8 cellular contexts compared by ENCODE assay signal in the genomic region with DNA sequence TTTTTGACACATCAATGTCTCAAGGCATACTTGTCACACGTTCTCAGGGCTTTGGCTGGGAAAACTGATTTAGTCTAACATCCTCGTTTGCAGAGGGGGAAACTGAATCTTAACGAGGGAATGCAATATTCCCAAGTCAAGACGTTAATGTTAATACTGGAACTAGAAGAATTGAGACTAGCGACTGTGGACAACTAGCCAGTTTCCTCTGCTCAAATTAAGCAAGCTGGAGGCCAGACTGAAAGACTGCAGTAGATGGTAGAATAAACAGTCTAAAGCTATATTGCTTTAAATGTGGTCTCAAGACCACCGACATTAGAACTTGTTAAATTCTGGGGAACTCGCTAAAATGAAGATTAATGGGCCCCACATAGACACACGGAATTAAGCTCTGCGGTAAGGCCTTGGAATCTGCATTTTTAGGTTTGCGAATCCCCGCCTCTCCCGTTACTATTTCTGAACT. TPM values are rescaled to one million over a fixed set of nuclear protein-coding genes. Genes with fewer than 3 reads are reported as not detected.
DNase-seq lines count a peak whose midpoint lies in the region; ATAC-seq, FAIRE-seq and TF ChIP-seq lines count a peak whose summit lies in the region.

No MANE protein-coding gene starts in this region.

- no peak for TF ChIP-seq CTCF in lung (IDR thresholded peaks at IDR 0.05; ENCODE audit: control extremely low read depth, extremely low read depth)

- FAIRE-seq in urothelium cell line (lab: Jason Lieb, UNC): no peak

- H3K27ac ChIP-seq in HUES48 (ENCODE audit: low read depth, low read length) (peak overlapping the region; percentile 98), lung (ENCODE audit: low read depth in 1 of 2, low read length in 1 of 2) (peak overlapping the region; percentile 82 to 97)

- H3K4me1 ChIP-seq in HUES48 (ENCODE audit: control insufficient read depth, insufficient read depth, low read length): peaks cover 7% of the 10 kb centered on the region; the same call in 1 of the 2 replicates
- peaks cover 3 to 12% of the 10 kb centered on the region in 2 donors for H3K4me1 ChIP-seq in lung (ENCODE audit: control insufficient read depth in 2 of 2, insufficient read depth in 2 of 2, low read length in 2 of 2)

- WGBS in lung, 2 donors: 1 to 2% methylated on average over 12 of the region's 12 CpGs

- DNase-seq in NCI-H2171 treated with DMSO at 0.1 percent for 48 hours (lab: John Stamatoyannopoulos, UW) (peak; percentile 49), NCI-H2171 (lab: John Stamatoyannopoulos, UW) (no peak), brain pericyte (ENCODE audit: low read depth, low spot score) (peak; percentile 6), lung (ENCODE audit: low spot score) (no peak), urothelium cell line (ENCODE audit: low spot score) (peak; percentile 4), NCI-H2107 (lab: John Stamatoyannopoulos, UW) (no peak), 8988T (no peak)

- H3K36me3 ChIP-seq in HUES48 (ENCODE audit: control insufficient read depth, insufficient read depth, low read length): peaks cover 32% of the 10 kb centered on the region
- H3K36me3 ChIP-seq in lung (ENCODE audit: control insufficient read depth in 2 of 2, insufficient read depth in 2 of 2, low read length in 2 of 2): peaks cover 2 to 4% of the 10 kb centered on the region in 2 donors

- H3K9me3 ChIP-seq in HUES48 (ENCODE audit: control insufficient read depth, insufficient read depth, low read length) (no peaks in the 10 kb centered on the region), lung (ENCODE audit: control insufficient read depth in 2 of 2, insufficient read depth in 1 of 2, low read length in 1 of 2) (no peaks in the 10 kb centered on the region)

- peak overlapping the region; percentile 94; the same call in 1 of the 2 replicates for H3K9ac ChIP-seq in HUES48 (ENCODE audit: low read depth, low read length)

- ATAC-seq in lung (ENCODE audit: insufficient read depth, low FRiP score): no peak

- peak overlapping the region; percentile 90 for H3K4me3 ChIP-seq in HUES48 (ENCODE audit: low read depth, low read length)
- peak overlapping the region; percentile 92 for H3K4me3 ChIP-seq in lung

- H3K27me3 ChIP-seq in HUES48 (ENCODE audit: control insufficient read depth, insufficient read depth, low read length) (no peaks in the 10 kb centered on the region), lung (ENCODE audit: control insufficient read depth, insufficient read depth) (no peaks in the 10 kb centered on the region)

RNA-seq across cellular contexts. Expression of a gene that starts 0.6 kb away (rescaled TPM):
- total RNA-seq in lung: 10 to 100 TPM; 25.3 to 27.0 TPM
- polyA plus RNA-seq in lung: 10 to 100 TPM in 1 of 2 donors, 1 to 10 TPM in 1; 5.9 to 16.4 TPM

RNA-seq across cellular contexts. Expression of a gene that starts 49.8 kb away (rescaled TPM):
- 10 to 100 TPM; 15.6 to 26.4 TPM for total RNA-seq in lung
- polyA plus RNA-seq in lung: 10 to 100 TPM; 15.6 to 30.5 TPM

Comparison
In these comparisons a context has a peak if more than half of its experiments do, and no peak if none do; other contexts are left out.
1. DNase-seq: peak in NCI-H2171 treated with DMSO at 0.1 percent for 48 hours (single experiment), brain pericyte (single experiment) and urothelium cell line (single experiment); none in NCI-H2171 (single experiment), lung (single experiment), NCI-H2107 (single experiment) and 8988T (single experiment).